34 cellular contexts compared by ENCODE assay signal in genomic region chr7:159045839-159046238, GRCh38.
"Had no signal": no experiment of that assay in that cellular context is flagged by ENCODE, and none has a peak within 500 bp of the region (broad histone marks: within the 10 kb centered on the region; RNA-seq: fewer than 3 reads in every experiment).

No MANE protein-coding gene starts in this region.

- H3K27me3 ChIP-seq: adrenal gland, body of pancreas, gastroesophageal sphincter, pancreas, right atrium auricular region, spleen, testis had no signal

- FAIRE-seq: keratinocyte, pancreas had no signal

- H3K4me1 Mint-ChIP-seq: T-helper 17 cell had no signal

- ATAC-seq: activated CD4-positive, CD25-positive, alpha-beta regulatory T cell treated with anti-CD3 and anti-CD28 coated beads, Interleukin-2, amount 50 U/mL, for 24 hours; body of pancreas; gastroesophageal sphincter; left cardiac atrium; pancreas; T-helper 17 cell had no signal

- H3K9me3 ChIP-seq: adrenal gland, body of pancreas, pancreas, prostate gland, right atrium auricular region, testis, transverse colon had no signal

- DNase-seq: activated CD4-positive, alpha-beta T cell treated with anti-CD3 and anti-CD28 coated beads for 48 hours; activated CD4-positive, alpha-beta T cell treated with anti-CD3 and anti-CD28 coated beads, Interleukin-2, amount 50 U/mL, for 48 hours; activated CD8-positive, alpha-beta memory T cell treated with anti-CD3 and anti-CD28 coated beads, Interleukin-2, amount 50 U/mL, for 4 hours; activated effector memory CD4-positive, alpha-beta T cell treated with anti-CD3 and anti-CD28 coated beads, Interleukin-2, amount 50 U/mL, for 16 hours; activated naive CD4-positive, alpha-beta T cell treated with anti-CD3 and anti-CD28 coated beads for 36 hours; activated naive CD8-positive, alpha-beta T cell treated with anti-CD3 and anti-CD28 coated beads for 36 hours; activated T-cell treated with anti-CD3 and anti-CD28 coated beads, Interleukin-2, amount 50 U/mL, for 1 hour; aorta; body of pancreas; cerebellar nuclear complex; effector memory CD4-positive, alpha-beta T cell; erythroblast; hippocampal formation; left cardiac atrium; mammary epithelial cell; nucleus accumbens; pancreas; spleen; stimulated activated CD4-positive, alpha-beta T cell treated with anti-CD3 and anti-CD28 coated beads, Interleukin-2, amount 100 ng/mL, for 48 hours; stimulated activated naive CD4-positive, alpha-beta T cell treated with Interleukin-2 at 50 U/mL for 16 hours; T-helper 17 cell; T1000; testis; transverse colon; WERI-Rb-1 had no signal

- H3K27ac Mint-ChIP-seq: activated naive CD4-positive, alpha-beta T cell treated with anti-CD3 and anti-CD28 coated beads for 36 hours; activated naive CD8-positive, alpha-beta T cell treated with anti-CD3 and anti-CD28 coated beads for 36 hours; activated T-helper 1 cell treated with anti-CD3 and anti-CD28 coated beads, Interleukin-12 subunit alpha, Interleukin-12 subunit beta, Interleukin-2, Interleukin-4 antibody, amounts not matched to agents 30 ng/mL and 10 ng/mL and 1 ng/mL, durations not matched to agents 14 hours and 24 hours and 36 hours; T-helper 17 cell had no signal

- H3K36me3 ChIP-seq: adrenal gland, pancreas, prostate gland, spleen, transverse colon, WERI-Rb-1 had no signal

- H3K4me1 ChIP-seq: adrenal gland, body of pancreas, pancreas, prostate gland, right atrium auricular region, spleen, testis, transverse colon had no signal

- H3K9me3 Mint-ChIP-seq: activated T-helper 1 cell treated with anti-CD3 and anti-CD28 coated beads, Interleukin-12 subunit alpha, Interleukin-12 subunit beta, Interleukin-2, Interleukin-4 antibody, amounts not matched to agents 30 ng/mL and 10 ng/mL and 1 ng/mL, durations not matched to agents 14 hours and 24 hours and 36 hours had no signal

- H3K4me3 Mint-ChIP-seq: activated naive CD4-positive, alpha-beta T cell treated with anti-CD3 and anti-CD28 coated beads for 36 hours; activated naive CD8-positive, alpha-beta T cell treated with anti-CD3 and anti-CD28 coated beads for 36 hours; activated T-helper 1 cell treated with anti-CD3 and anti-CD28 coated beads, Interleukin-12 subunit alpha, Interleukin-12 subunit beta, Interleukin-2, Interleukin-4 antibody, amounts not matched to agents 30 ng/mL and 10 ng/mL and 1 ng/mL, durations not matched to agents 14 hours and 24 hours and 36 hours; T-helper 17 cell had no signal

- H3K4me3 ChIP-seq: adrenal gland, body of pancreas, coronary artery, dorsolateral prefrontal cortex, gastroesophageal sphincter, pancreas, prostate gland, right atrium auricular region, spleen, testis, transverse colon had no signal

- H3K27ac ChIP-seq: adrenal gland, body of pancreas, coronary artery, dorsolateral prefrontal cortex, gastroesophageal sphincter, pancreas, prostate gland, right atrium auricular region, spleen, testis, transverse colon, WERI-Rb-1 had no signal
